Comparison of ENCODE assay signal across 2 cellular contexts in the genomic region with DNA sequence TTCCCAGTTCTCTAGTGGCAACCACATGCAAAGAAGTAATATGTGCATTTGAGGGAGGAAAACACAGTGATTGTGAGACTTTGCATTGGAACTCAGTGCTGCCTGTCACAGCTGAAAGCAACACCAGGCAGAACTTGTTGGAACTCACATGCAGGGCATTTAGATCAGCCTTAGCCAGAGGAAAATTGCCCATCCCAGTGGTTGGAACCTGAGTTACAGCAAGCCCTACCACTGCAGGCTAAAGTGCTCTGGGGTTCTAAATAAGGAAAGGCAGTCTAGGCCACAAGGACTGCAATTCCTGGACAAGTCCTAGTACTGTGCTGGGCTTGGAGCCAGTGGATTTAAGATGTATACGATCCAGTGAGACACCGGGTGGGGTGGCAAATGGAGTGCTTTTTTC.
TF ChIP-seq lines count a peak whose summit lies in the region.

No MANE protein-coding gene starts in this region.

TF ChIP-seq in GM23338, 12 proteins besides CTCF, POLR2A, EP300 and RAD21 (continued from another document):
- TF ChIP-seq CREB1 (CRISPR knock-in tag; IDR thresholded peaks at IDR 0.05; ENCODE audit: low read depth) (no peak), EZH2phosphoT487 (IDR thresholded peaks at IDR 0.05; ENCODE audit: unreplicated experiment) (no peak), NANOG (IDR thresholded peaks at IDR 0.05; ENCODE audit: borderline replicate concordance) (no peak), POLR2AphosphoS5 (IDR thresholded peaks at IDR 0.05; ENCODE audit: low read depth) (no peak), STAT1 (IDR thresholded peaks at IDR 0.05; ENCODE audit: unreplicated experiment) (no peak)
- TF ChIP-seq, protein P1, sequence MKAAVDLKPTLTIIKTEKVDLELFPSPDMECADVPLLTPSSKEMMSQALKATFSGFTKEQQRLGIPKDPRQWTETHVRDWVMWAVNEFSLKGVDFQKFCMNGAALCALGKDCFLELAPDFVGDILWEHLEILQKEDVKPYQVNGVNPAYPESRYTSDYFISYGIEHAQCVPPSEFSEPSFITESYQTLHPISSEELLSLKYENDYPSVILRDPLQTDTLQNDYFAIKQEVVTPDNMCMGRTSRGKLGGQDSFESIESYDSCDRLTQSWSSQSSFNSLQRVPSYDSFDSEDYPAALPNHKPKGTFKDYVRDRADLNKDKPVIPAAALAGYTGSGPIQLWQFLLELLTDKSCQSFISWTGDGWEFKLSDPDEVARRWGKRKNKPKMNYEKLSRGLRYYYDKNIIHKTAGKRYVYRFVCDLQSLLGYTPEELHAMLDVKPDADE (IDR thresholded peaks at IDR 0.05), result no peak

TF ChIP-seq in H1, 55 proteins besides CTCF, POLR2A, EP300 and RAD21 (continued from another document):
- TF ChIP-seq PHF8 (conservative IDR thresholded peaks at IDR 0.05; ENCODE audit: low read depth, low read length) (no peak), CBX8 (IDR thresholded peaks at IDR 0.05; ENCODE audit: borderline replicate concordance, low read depth, low read length) (no peak), SUZ12 (IDR thresholded peaks at IDR 0.05; ENCODE audit: low read length) (no peak), RFX5 (IDR thresholded peaks at IDR 0.05; ENCODE audit: borderline replicate concordance, low read depth, low read length) (no peak), BCL11A (IDR thresholded peaks at IDR 0.05; ENCODE audit: low read depth in 2 of 2, low read length in 2 of 2) (no peak), SP1 (IDR thresholded peaks at IDR 0.05; ENCODE audit: low read depth, low read length) (no peak), POLR2AphosphoS5 (IDR thresholded peaks at IDR 0.05; ENCODE audit: low read depth, low read length) (no peak), ASH2L (IDR thresholded peaks at IDR 0.05; ENCODE audit: low read length) (no peak)
- TF ChIP-seq, protein P2, sequence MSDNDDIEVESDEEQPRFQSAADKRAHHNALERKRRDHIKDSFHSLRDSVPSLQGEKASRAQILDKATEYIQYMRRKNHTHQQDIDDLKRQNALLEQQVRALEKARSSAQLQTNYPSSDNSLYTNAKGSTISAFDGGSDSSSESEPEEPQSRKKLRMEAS (IDR thresholded peaks at IDR 0.05), result no peak
